ENCODE assay signal across 10 cellular contexts in the genomic region with DNA sequence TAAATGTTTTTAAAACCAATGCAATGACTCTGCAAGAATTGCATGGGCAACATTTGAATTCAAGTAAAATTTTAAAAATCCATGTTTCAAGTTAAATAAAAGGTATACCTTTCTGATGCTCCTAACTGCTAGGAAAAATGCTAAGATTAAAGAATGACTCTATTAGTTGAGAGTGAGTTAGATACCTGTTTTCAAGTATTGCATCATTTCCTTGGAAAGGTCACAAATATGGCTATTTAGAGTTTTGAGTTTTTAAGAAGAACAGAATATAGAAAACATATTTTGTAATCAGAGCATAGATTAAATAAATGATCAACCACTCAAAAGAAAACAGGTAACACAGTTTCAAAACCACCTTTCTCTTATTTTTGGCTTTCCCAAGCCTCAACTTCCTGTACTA. TPM values are rescaled to one million over a fixed set of nuclear protein-coding genes. Genes with fewer than 3 reads are reported as not detected.
"Had no signal": no experiment of that assay in that cellular context is flagged by ENCODE, and none has a peak within 500 bp of the region (broad histone marks: within the 10 kb centered on the region; RNA-seq: fewer than 3 reads in every experiment).

No MANE protein-coding gene starts in this region.

- H3K9me3 ChIP-seq: HAP-1 had no signal

- H3K9ac ChIP-seq: GM23248, KMS-11 had no signal

- DNase-seq: GM23248, H7, HFFc6, KBM-7 had no signal

- H3K36me3 ChIP-seq: HAP-1 had no signal

- H3K27ac Mint-ChIP-seq: HFFc6 had no signal

- H3K27ac ChIP-seq: GM23248, KMS-11 had no signal

- H3K4me3 Mint-ChIP-seq: HFFc6 had no signal

- H3K4me3 ChIP-seq: GM23248, HAP-1 had no signal

- H2AFZ ChIP-seq: GM23248 had no signal

- H3K4me1 ChIP-seq: HAP-1 had no signal

- H3K4me2 ChIP-seq: KMS-11 had no signal

- ATAC-seq: HCT116 had no signal

- FAIRE-seq: HTR-8/SVneo had no signal

RNA-seq across cellular contexts. Expression of a gene that starts 18.3 kb away (rescaled TPM):
- total RNA-seq: GM23248, H4, H7, HFFc6, HT-29 had no signal
- polyA plus RNA-seq: GM23248 had no signal
